Comparison of ENCODE assay signal across 9 cellular contexts in genomic region chr14:31926123-31926522, GRCh38.
A peak's percentile ranks its signal among the peaks of the same experiment; 100 is the strongest.
DNase-seq lines count a peak whose midpoint lies in the region; ATAC-seq lines count a peak whose summit lies in the region.
"Had no signal": no experiment of that assay in that cellular context is flagged by ENCODE, and none has a peak within 500 bp of the region (broad histone marks: within the 10 kb centered on the region; RNA-seq: fewer than 3 reads in every experiment).

No MANE protein-coding gene starts in this region.

- peaks cover 11% of the 10 kb centered on the region for H3K4me1 Mint-ChIP-seq in activated T-cell treated with anti-CD3 and anti-CD28 coated beads, Interleukin-2, amount 50 U/mL, for 72 hours (ENCODE audit: low read depth)

- no peaks in the 10 kb centered on the region for H3K27me3 ChIP-seq in H7 (ENCODE audit: control insufficient read depth, insufficient read depth, low read length)

- ATAC-seq in activated T-cell treated with anti-CD3 and anti-CD28 coated beads, Interleukin-2, amount 50 U/mL, for 72 hours (replicated peaks in 1 of 2): no peak
- no peak for ATAC-seq in HG03521 (IDR thresholded peaks at IDR 0.05; ENCODE audit: unreplicated experiment)
- ATAC-seq: activated naive CD4-positive, alpha-beta T cell treated with anti-CD3 and anti-CD28 coated beads, Interleukin-2, amount 50 U/mL, for 72 hours had no signal

- no peak overlapping the region for H3K4me3 Mint-ChIP-seq in activated T-cell treated with anti-CD3 and anti-CD28 coated beads, Interleukin-2, amount 50 U/mL, for 72 hours

- no peak overlapping the region for H3K27ac Mint-ChIP-seq in activated T-cell treated with anti-CD3 and anti-CD28 coated beads, Interleukin-2, amount 50 U/mL, for 72 hours
- H3K27ac Mint-ChIP-seq: activated naive CD4-positive, alpha-beta T cell treated with anti-CD3 and anti-CD28 coated beads, Interleukin-2, amount 50 U/mL, for 72 hours had no signal

- peak; percentile 10 to 37 for DNase-seq in activated T-cell treated with anti-CD3 and anti-CD28 coated beads, Interleukin-2, amount 50 U/mL, for 72 hours
- DNase-seq in activated T-cell treated with anti-CD3 and anti-CD28 coated beads, Interleukin-2, amount 50 U/mL, for 48 hours: no peak
- peak; percentile 39 for DNase-seq in H7
- DNase-seq in NCI-H226: peak; percentile 12
- DNase-seq in astrocyte of the hippocampus (ENCODE audit: low read depth, low spot score): peak; percentile 35
- peak; percentile 37 for DNase-seq in left kidney (ENCODE audit: low read depth, low spot score)
- no peak for DNase-seq in effector CD4-positive, alpha-beta T cell

- no peaks in the 10 kb centered on the region for H3K9me3 Mint-ChIP-seq in activated T-cell treated with anti-CD3 and anti-CD28 coated beads, Interleukin-2, amount 50 U/mL, for 72 hours
- H3K9me3 Mint-ChIP-seq: activated naive CD4-positive, alpha-beta T cell treated with anti-CD3 and anti-CD28 coated beads, Interleukin-2, amount 50 U/mL, for 72 hours had no signal

- no peak overlapping the region for H3K4me3 ChIP-seq in H7 (ENCODE audit: insufficient read depth, low read depth, low read length)

- H3K36me3 Mint-ChIP-seq in activated T-cell treated with anti-CD3 and anti-CD28 coated beads, Interleukin-2, amount 50 U/mL, for 72 hours (ENCODE audit: insufficient read depth in 2 of 2): no peaks in the 10 kb centered on the region
- H3K36me3 Mint-ChIP-seq: activated naive CD4-positive, alpha-beta T cell treated with anti-CD3 and anti-CD28 coated beads, Interleukin-2, amount 50 U/mL, for 72 hours had no signal

- no peaks in the 10 kb centered on the region for H3K27me3 Mint-ChIP-seq in activated T-cell treated with anti-CD3 and anti-CD28 coated beads, Interleukin-2, amount 50 U/mL, for 72 hours (ENCODE audit: low read depth)

- no peaks in the 10 kb centered on the region for H3K36me3 ChIP-seq in H7 (replicated peaks; ENCODE audit: control insufficient read depth, insufficient read depth, low read length)

Comparison
In these comparisons a context has a peak if more than half of its experiments do, and no peak if none do; other contexts are left out.
1. DNase-seq: peak in activated T-cell treated with anti-CD3 and anti-CD28 coated beads, Interleukin-2, amount 50 U/mL, for 72 hours (2 of 2), H7 (single experiment), NCI-H226 (single experiment), astrocyte of the hippocampus (single experiment) and left kidney (single experiment); none in activated T-cell treated with anti-CD3 and anti-CD28 coated beads, Interleukin-2, amount 50 U/mL, for 48 hours (0 of 2) and effector CD4-positive, alpha-beta T cell (single experiment).